Comparison of ENCODE assay signal across 8 cellular contexts in the genomic region with DNA sequence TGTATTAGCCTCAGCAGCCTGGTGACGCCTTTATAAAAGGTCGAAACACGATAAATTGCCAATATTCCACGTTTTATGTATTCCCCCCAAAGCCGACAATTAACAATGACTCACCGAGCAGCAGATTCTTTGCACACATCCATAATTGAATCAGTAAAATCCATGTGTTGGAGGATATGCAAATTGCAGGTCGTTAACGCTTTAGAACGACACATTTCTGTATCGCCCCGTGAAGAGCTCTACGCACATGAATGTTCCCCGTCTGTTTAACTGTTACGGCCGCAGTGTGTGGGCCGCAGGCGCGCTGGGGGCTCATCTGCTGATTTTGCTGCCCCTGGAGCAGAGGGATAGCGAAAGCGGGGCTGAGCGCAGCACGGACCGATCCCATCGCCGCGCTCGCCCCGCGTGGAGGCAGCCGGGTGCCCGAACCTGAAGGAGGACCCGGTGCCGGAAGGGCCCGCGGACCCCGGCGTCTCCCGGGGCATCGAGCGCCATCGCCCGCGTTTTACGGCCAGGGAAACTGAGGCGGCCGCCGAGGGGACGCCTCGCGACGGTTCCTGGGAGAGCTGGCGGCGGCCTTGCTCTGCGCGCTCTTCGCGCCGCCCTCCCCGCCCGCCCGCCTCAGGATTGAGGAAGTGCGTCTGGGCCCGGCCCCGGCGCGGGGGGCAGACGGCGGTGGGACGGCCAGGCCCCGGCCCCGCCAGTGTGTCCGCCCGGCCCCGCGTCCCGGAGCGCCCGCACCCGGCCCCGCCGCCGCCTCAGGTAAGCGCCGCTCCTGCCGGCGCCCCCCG. TPM values are rescaled to one million over a fixed set of nuclear protein-coding genes. Genes with fewer than 3 reads are reported as not detected.
DNase-seq lines count a peak whose midpoint lies in the region; ATAC-seq, FAIRE-seq and TF ChIP-seq lines count a peak whose summit lies in the region.

A gene with protein sequence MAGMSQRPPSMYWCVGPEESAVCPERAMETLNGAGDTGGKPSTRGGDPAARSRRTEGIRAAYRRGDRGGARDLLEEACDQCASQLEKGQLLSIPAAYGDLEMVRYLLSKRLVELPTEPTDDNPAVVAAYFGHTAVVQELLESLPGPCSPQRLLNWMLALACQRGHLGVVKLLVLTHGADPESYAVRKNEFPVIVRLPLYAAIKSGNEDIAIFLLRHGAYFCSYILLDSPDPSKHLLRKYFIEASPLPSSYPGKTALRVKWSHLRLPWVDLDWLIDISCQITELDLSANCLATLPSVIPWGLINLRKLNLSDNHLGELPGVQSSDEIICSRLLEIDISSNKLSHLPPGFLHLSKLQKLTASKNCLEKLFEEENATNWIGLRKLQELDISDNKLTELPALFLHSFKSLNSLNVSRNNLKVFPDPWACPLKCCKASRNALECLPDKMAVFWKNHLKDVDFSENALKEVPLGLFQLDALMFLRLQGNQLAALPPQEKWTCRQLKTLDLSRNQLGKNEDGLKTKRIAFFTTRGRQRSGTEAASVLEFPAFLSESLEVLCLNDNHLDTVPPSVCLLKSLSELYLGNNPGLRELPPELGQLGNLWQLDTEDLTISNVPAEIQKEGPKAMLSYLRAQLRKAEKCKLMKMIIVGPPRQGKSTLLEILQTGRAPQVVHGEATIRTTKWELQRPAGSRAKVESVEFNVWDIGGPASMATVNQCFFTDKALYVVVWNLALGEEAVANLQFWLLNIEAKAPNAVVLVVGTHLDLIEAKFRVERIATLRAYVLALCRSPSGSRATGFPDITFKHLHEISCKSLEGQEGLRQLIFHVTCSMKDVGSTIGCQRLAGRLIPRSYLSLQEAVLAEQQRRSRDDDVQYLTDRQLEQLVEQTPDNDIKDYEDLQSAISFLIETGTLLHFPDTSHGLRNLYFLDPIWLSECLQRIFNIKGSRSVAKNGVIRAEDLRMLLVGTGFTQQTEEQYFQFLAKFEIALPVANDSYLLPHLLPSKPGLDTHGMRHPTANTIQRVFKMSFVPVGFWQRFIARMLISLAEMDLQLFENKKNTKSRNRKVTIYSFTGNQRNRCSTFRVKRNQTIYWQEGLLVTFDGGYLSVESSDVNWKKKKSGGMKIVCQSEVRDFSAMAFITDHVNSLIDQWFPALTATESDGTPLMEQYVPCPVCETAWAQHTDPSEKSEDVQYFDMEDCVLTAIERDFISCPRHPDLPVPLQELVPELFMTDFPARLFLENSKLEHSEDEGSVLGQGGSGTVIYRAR (N-terminal part only) (plus strand): TSS at position 668 of the 791 bp plus-strand sequence. CDS start 5,276 bp downstream, outside the sequence.

- H3K79me2 ChIP-seq in keratinocyte (ENCODE audit: control insufficient read depth, insufficient read depth, low read length): peaks cover 10% of the 10 kb centered on the region

- peak; percentile 72 for ATAC-seq in stimulated activated memory B cell treated with anti-CD40 and anti-IgM and Interleukin-4, amounts not matched to agents 10 μg/mL and 1 μg/mL and 100 μg/mL, for 72 hours
- ATAC-seq in GM21576 (IDR thresholded peaks at IDR 0.05; ENCODE audit: unreplicated experiment) (no peak), GM18520 (IDR thresholded peaks at IDR 0.05; ENCODE audit: unreplicated experiment) (no peak)

- H3K27me3 Mint-ChIP-seq in stimulated activated memory B cell treated with anti-CD40 and anti-IgM and Interleukin-4, amounts not matched to agents 10 μg/mL and 1 μg/mL and 100 μg/mL, for 72 hours: no peaks in the 10 kb centered on the region

- peak within 1 kb of the TSS; percentile 86 for H3K27ac Mint-ChIP-seq in stimulated activated memory B cell treated with anti-CD40 and anti-IgM and Interleukin-4, amounts not matched to agents 10 μg/mL and 1 μg/mL and 100 μg/mL, for 72 hours

- CTCF ChIA-PET in GM10248 (lab: Yijun Ruan, JAX) (interaction anchor here (0.8 to 17.0 kb wide), 33 partner anchors 10 to 340 kb away, joined by 3 to 550 read pairs (median 5); a partner anchor contains a TSS), HEK293 (lab: Yijun Ruan, JAX) (interaction anchor here (0.5 to 8.7 kb wide), 23 partner anchors 9 to 860 kb away, joined by 3 to 159 read pairs (median 5); no protein-coding TSS in a partner anchor)

- peak within 1 kb of the TSS; percentile 95 for H3K4me3 Mint-ChIP-seq in stimulated activated memory B cell treated with anti-CD40 and anti-IgM and Interleukin-4, amounts not matched to agents 10 μg/mL and 1 μg/mL and 100 μg/mL, for 72 hours

- TF ChIP-seq CTCF in GM10248 (IDR thresholded peaks at IDR 0.05; ENCODE audit: control extremely low read depth, extremely low read depth, low read depth, missing control alignments) (no peak), HEK293 (tag by site-specific recombination; IDR thresholded peaks at IDR 0.05) (no peak), brain microvascular endothelial cell (IDR thresholded peaks at IDR 0.05; ENCODE audit: low read depth, low read length, missing control alignments) (no peak), keratinocyte (optimal IDR thresholded peaks at IDR 0.05 in 1 of 3, IDR thresholded peaks at IDR 0.05 in 1 of 3, conservative IDR thresholded peaks at IDR 0.05 in 1 of 3; ENCODE audit: extremely low read depth in 1 of 3, insufficient read depth in 2 of 3, low read length in 3 of 3) (peak in 1 of 3 experiments; percentile 17)

- no peaks in the 10 kb centered on the region for H4K20me1 ChIP-seq in keratinocyte (ENCODE audit: control insufficient read depth, extremely low read depth, insufficient read depth, low read length)

- H3K4me1 Mint-ChIP-seq in stimulated activated memory B cell treated with anti-CD40 and anti-IgM and Interleukin-4, amounts not matched to agents 10 μg/mL and 1 μg/mL and 100 μg/mL, for 72 hours: peaks cover 44% of the 10 kb centered on the region

- H3K4me2 ChIP-seq in keratinocyte (ENCODE audit: control insufficient read depth, extremely low read depth, insufficient read depth, low read depth, low read length): peak within 1 kb of the TSS; percentile 87

- peak; percentile 65 for DNase-seq in GM10248 (ENCODE audit: extremely low spot score)
- peak; percentile 40 for DNase-seq in NOMO-1 treated with dmso at 0.1 percent for 144 hours (lab: John Stamatoyannopoulos, UW; ENCODE audit: unreplicated experiment)
- DNase-seq in brain microvascular endothelial cell: peak; percentile 18
- no peak for DNase-seq in keratinocyte (ENCODE audit: low read depth, low spot score)

- H3K27me3 ChIP-seq in brain microvascular endothelial cell (replicated peaks) (no peaks in the 10 kb centered on the region), keratinocyte (ENCODE audit: control insufficient read depth, extremely low read depth, insufficient read depth, low read length) (no peaks in the 10 kb centered on the region)

- peak within 1 kb of the TSS; percentile 88 for H3K9ac ChIP-seq in keratinocyte (ENCODE audit: control insufficient read depth, extremely low read depth, insufficient read depth, low read length)

- H3K9me3 ChIP-seq in HEK293 (ENCODE audit: control insufficient read depth, insufficient read depth, low read depth, low read length) (no peaks in the 10 kb centered on the region), keratinocyte (ENCODE audit: control insufficient read depth, low read depth, low read length) (no peaks in the 10 kb centered on the region)

- no peaks in the 10 kb centered on the region for H3K36me3 ChIP-seq in HEK293 (ENCODE audit: control insufficient read depth in 2 of 2, insufficient read depth in 1 of 2, low read length in 2 of 2)
- no peaks in the 10 kb centered on the region for H3K36me3 ChIP-seq in brain microvascular endothelial cell (replicated peaks)
- peaks cover 4 to 17% of the 10 kb centered on the region in 2 experiments for H3K36me3 ChIP-seq in keratinocyte (ENCODE audit: control insufficient read depth in 2 of 2, extremely low read depth in 1 of 2, insufficient read depth in 2 of 2, low read length in 2 of 2)

- peaks cover 7% of the 10 kb centered on the region for H3K36me3 Mint-ChIP-seq in stimulated activated memory B cell treated with anti-CD40 and anti-IgM and Interleukin-4, amounts not matched to agents 10 μg/mL and 1 μg/mL and 100 μg/mL, for 72 hours

- H3K27ac ChIP-seq in HEK293 (ENCODE audit: extremely low read depth, low read depth, low read length) (no peak within 1 kb of the TSS; the same call in 1 of the 2 replicates), brain microvascular endothelial cell (peak within 1 kb of the TSS; percentile 22), keratinocyte (ENCODE audit: control insufficient read depth, insufficient read depth, low read length) (peak within 1 kb of the TSS; percentile 85)

- H3K9me1 ChIP-seq in keratinocyte (ENCODE audit: control insufficient read depth, extremely low read depth, insufficient read depth, low read length): peaks cover 3% of the 10 kb centered on the region

- H3K4me3 ChIP-seq in HEK293 (ENCODE audit: low read depth, low read length) (peak within 1 kb of the TSS; percentile 42), brain microvascular endothelial cell (ENCODE audit: low read depth, low read length) (peak within 1 kb of the TSS; percentile 70), keratinocyte (ENCODE audit: control insufficient read depth in 2 of 3, extremely low read depth in 1 of 3, insufficient read depth in 2 of 3, low read depth in 1 of 3, low read length in 3 of 3) (peak within 1 kb of the TSS; percentile 56 to 92 (median 79))

- no peaks in the 10 kb centered on the region; the same call in 1 of the 2 replicates for H3K4me1 ChIP-seq in HEK293 (ENCODE audit: control insufficient read depth, insufficient read depth, low read length)
- peaks cover 15% of the 10 kb centered on the region for H3K4me1 ChIP-seq in keratinocyte (ENCODE audit: control insufficient read depth, extremely low read depth, insufficient read depth, low read length)

- dilution Hi-C loops in keratinocyte (cut with MboI; ENCODE audit: extremely low pct_ligation_motif_present, low sequenced_read_pairs): no loop called here

- no peaks in the 10 kb centered on the region for H3K9me3 Mint-ChIP-seq in stimulated activated memory B cell treated with anti-CD40 and anti-IgM and Interleukin-4, amounts not matched to agents 10 μg/mL and 1 μg/mL and 100 μg/mL, for 72 hours

- peak within 1 kb of the TSS; percentile 91 for H2AFZ ChIP-seq in keratinocyte (ENCODE audit: control insufficient read depth, low read length)

- in situ Hi-C loops in brain microvascular endothelial cell (cut with HindIII; ENCODE audit: low pct_ligation_motif_present, low sequenced_read_pairs): no loop called here

- no peak for FAIRE-seq in keratinocyte (lab: Jason Lieb, UNC)

- POLR2A ChIA-PET in GM10248 (lab: Yijun Ruan, JAX) (interaction anchor here (1.1 kb wide), 1 partner anchor 88 kb away, joined by 3 read pairs; no protein-coding TSS in a partner anchor), HEK293 (lab: Yijun Ruan, JAX) (interaction anchor here (1.5 kb wide), 1 partner anchor 39 kb away, joined by 6 read pairs; a partner anchor contains a TSS)

RNA-seq across cellular contexts. Expression of the gene that starts here (rescaled TPM):
- polyA plus RNA-seq in keratinocyte: 5.9 to 8.4 TPM (median 6.2 TPM) in 3 replicates
- 2.5 TPM for polyA plus RNA-seq in keratinocyte (2011; ENCODE audit: low read depth)
- 4.6 and 5.6 TPM in 2 replicates for polyA plus RNA-seq in keratinocyte (2011; cell fraction: cytosol; rRNA removed)
- polyA plus RNA-seq in keratinocyte (2011; cell fraction: nucleus; rRNA removed): 17.7 and 21.7 TPM in 2 replicates
- 4.5 and 10.2 TPM in 2 replicates for polyA plus RNA-seq in keratinocyte (2012; ENCODE audit: low replicate concordance)
- polyA minus RNA-seq in keratinocyte: 8.6 to 22.4 TPM (median 12.6 TPM) in 3 replicates
- polyA minus RNA-seq in keratinocyte (2011; cell fraction: cytosol; rRNA and poly(A)+ RNA removed): 17.8 TPM
- 19.8 and 20.6 TPM in 2 replicates for polyA minus RNA-seq in keratinocyte (2011; cell fraction: nucleus; rRNA and poly(A)+ RNA removed)
